8 cellular contexts compared by ENCODE assay signal in the genomic region with DNA sequence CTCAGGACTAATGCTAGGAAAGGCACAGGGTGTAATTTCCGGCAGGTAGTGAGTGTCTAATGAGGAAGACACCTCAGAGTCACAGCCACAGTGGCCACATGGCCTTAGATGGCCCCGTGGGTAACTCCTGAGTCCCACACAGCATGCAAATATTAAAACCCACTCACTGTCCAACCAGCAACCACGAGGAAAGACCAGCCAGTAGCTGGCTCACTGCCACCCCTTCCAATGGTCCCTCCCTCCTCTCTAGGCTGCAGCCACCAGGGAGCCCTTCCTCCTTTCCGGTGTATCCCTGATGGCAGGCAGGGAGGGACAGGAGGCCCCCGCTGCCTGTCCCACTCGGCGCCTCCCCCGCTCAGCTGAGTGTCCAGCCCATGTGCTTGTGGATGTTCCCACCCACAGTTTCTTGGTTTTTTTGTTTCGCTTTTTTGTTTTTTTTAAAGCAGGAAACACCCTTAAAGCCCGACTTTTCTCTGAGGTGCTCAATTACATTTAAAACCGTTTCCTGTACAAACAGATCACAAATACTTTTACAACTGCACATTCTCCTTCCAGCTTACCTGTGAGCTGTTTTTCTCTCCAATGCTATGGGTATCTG. TPM values are rescaled to one million over a fixed set of nuclear protein-coding genes. Genes with fewer than 3 reads are reported as not detected.
DNase-seq lines count a peak whose midpoint lies in the region; ATAC-seq and TF ChIP-seq lines count a peak whose summit lies in the region.

No MANE protein-coding gene starts in this region.

- no peaks in the 10 kb centered on the region for H3K4me1 ChIP-seq in OCI-LY7 (ENCODE audit: insufficient read depth, low read length, poor library complexity, severe bottlenecking)

- DNase-seq in DMS153 treated with DMSO at 0.1 percent for 48 hours (lab: John Stamatoyannopoulos, UW; ENCODE audit: unreplicated experiment) (peak; percentile 36), RWPE1 (ENCODE audit: low spot score) (no peak), posterior cingulate gyrus (peak in 6 of 10 donors; percentile 38 to 91 (median 72)), OCI-LY7 (ENCODE audit: low spot score) (no peak), NCI-H524 treated with DMSO at 0.1 percent for 48 hours (lab: John Stamatoyannopoulos, UW) (no peak), T1000 (lab: John Stamatoyannopoulos, UW) (no peak)
- peak; percentile 15 for DNase-seq in effector CD4-positive, alpha-beta T cell

- TF ChIP-seq CTCF in RWPE1 (conservative IDR thresholded peaks at IDR 0.05; ENCODE audit: low read depth), result no peak
- TF ChIP-seq CTCF in OCI-LY7 (conservative IDR thresholded peaks at IDR 0.05; ENCODE audit: low read length), result no peak

- POLR2A ChIA-PET in RWPE1 (lab: Yijun Ruan, JAX; ENCODE audit: low non-redundant PET), result interaction anchor here (0.6 kb wide), 1 partner anchor 26 kb away, joined by 3 read pairs; no protein-coding TSS in a partner anchor
- POLR2A ChIA-PET in OCI-LY7 (lab: Charles Lee), result interaction anchor here (1.2 kb wide), 1 partner anchor 25 kb away, joined by 3 read pairs; no protein-coding TSS in a partner anchor

- CTCF ChIA-PET in RWPE1 (lab: Yijun Ruan, JAX) (interaction anchor here (0.5 to 2.1 kb wide), 3 partner anchors 51 to 1863 kb away, joined by 4 to 10 read pairs (median 6); no protein-coding TSS in a partner anchor), OCI-LY7 (lab: Charles Lee; ENCODE audit: unreplicated experiment) (no interaction called here)

- ATAC-seq in GM18511 (IDR thresholded peaks at IDR 0.05; ENCODE audit: unreplicated experiment), result no peak

- H3K27ac ChIP-seq in RWPE1 (peak overlapping the region; percentile 48), OCI-LY7 (ENCODE audit: low read depth, low read length, poor library complexity, severe bottlenecking) (no peak overlapping the region)

- no peak overlapping the region for H3K4me3 ChIP-seq in OCI-LY7 (ENCODE audit: low read depth, low read length, poor library complexity, severe bottlenecking)

- BruUV-seq in OCI-LY7 (replicated peaks; lab: Mats Ljungman, UMichigan), result no TSS peak

- H2AFZ ChIP-seq in OCI-LY7 (ENCODE audit: low read length), result no peak overlapping the region

- no peaks in the 10 kb centered on the region; the same call in 1 of the 2 replicates for H4K20me1 ChIP-seq in OCI-LY7 (ENCODE audit: insufficient read depth, low read length)

- no peaks in the 10 kb centered on the region for H3K9me2 ChIP-seq in OCI-LY7 (ENCODE audit: insufficient read depth, low read length)

- H3K79me2 ChIP-seq in OCI-LY7 (ENCODE audit: insufficient read depth, low read depth, low read length), result peaks cover 25% of the 10 kb centered on the region; the same call in 1 of the 2 replicates

- H3K36me3 ChIP-seq in OCI-LY7 (ENCODE audit: insufficient read depth, low read length), result peaks cover 68% of the 10 kb centered on the region

- no peaks in the 10 kb centered on the region for H3K9me3 ChIP-seq in OCI-LY7 (ENCODE audit: low read length)

- intact Hi-C loops in posterior cingulate gyrus (cut with DNase I), result no loop called here
- intact Hi-C loops in OCI-LY7 (cut with micrococcal nuclease; ENCODE audit: unreplicated experiment), result no loop called here

- H3K4me2 ChIP-seq in OCI-LY7 (ENCODE audit: low read length), result no peak overlapping the region

RNA-seq across cellular contexts. Expression of a gene that starts 9.2 kb away (rescaled TPM):
- total RNA-seq in OCI-LY7 (2014; rRNA removed; shearing (Covaris generic)), result 60.1 and 66.6 TPM in 2 replicates
- total RNA-seq in OCI-LY7 (2022), result 46.3 and 99.8 TPM in 2 replicates

Comparison
In these comparisons a context has a peak if more than half of its experiments do, and no peak if none do; other contexts are left out.
1. DNase-seq: peak in DMS153 treated with DMSO at 0.1 percent for 48 hours (single experiment), effector CD4-positive, alpha-beta T cell (single experiment) and posterior cingulate gyrus (6 of 10); none in RWPE1 (single experiment), OCI-LY7 (single experiment), NCI-H524 treated with DMSO at 0.1 percent for 48 hours (single experiment) and T1000 (single experiment).